8 cellular contexts compared by ENCODE assay signal in the genomic region with DNA sequence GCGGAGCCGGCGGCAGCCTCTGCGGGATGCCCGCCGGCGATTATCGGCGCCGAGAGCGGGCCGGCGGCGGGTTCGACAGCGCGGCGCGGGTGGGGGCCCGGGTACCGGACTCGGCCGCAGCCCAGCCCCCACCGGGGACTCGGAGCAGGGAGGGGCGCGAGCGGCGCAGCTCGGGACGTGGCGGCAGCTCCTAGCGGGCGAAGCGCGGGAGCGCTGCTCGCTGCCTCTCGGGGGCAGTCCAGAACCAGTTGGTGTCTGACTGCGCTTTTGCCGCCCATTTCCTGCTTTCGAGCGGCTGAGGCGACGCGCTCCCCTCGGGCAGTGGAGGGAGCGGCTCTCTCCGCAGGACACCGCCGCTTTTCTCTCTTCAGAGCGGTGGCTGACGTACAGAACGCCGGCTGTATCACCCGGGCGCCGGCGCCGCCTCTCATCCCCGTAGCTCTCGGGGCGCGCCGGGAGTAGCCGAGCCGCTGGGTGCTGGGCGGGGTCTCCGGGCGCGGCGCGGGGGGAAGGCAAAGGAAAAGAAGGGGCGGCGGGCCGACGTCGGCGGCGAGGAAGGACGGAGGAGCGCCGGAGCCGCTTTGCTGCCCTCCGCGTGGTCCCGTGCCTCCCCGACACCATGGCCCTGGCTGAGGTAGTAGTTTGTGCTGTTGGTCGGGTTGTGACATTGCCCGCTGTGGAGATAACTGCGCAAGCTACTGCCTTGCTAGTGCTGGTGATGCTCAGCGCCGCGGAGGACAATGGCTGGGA.
DNase-seq lines count a peak whose midpoint lies in the region; ATAC-seq lines count a peak whose summit lies in the region.

No MANE protein-coding gene starts in this region.

- H3K36me3 Mint-ChIP-seq in CD4-positive, alpha-beta memory T cell = peaks cover 0 to 16% of the 10 kb centered on the region in 2 donors
- H3K36me3 Mint-ChIP-seq in effector memory CD8-positive, alpha-beta T cell (ENCODE audit: insufficient read depth) = peaks cover 36% of the 10 kb centered on the region

- peak overlapping the region; percentile 93 to 100 (median 99) for H3K27ac Mint-ChIP-seq in CD4-positive, alpha-beta memory T cell
- H3K27ac Mint-ChIP-seq in effector memory CD8-positive, alpha-beta T cell = peak overlapping the region; percentile 100

- intact Hi-C loops in CD4-positive, alpha-beta memory T cell (cut with micrococcal nuclease) = loop anchor here (1.0 to 5.0 kb wide), 6 partner anchors 22 to 1799 kb away; partner anchors contain the start of genes KICS2, USP15 and XPOT

- no peaks in the 10 kb centered on the region for H3K9me3 ChIP-seq in CD4-positive, alpha-beta memory T cell (ENCODE audit: control insufficient read depth in 1 of 2, low read length in 2 of 2)

- no peaks in the 10 kb centered on the region for H3K27me3 Mint-ChIP-seq in CD4-positive, alpha-beta memory T cell
- no peaks in the 10 kb centered on the region for H3K27me3 Mint-ChIP-seq in effector memory CD8-positive, alpha-beta T cell

- H3K4me3 ChIP-seq in CD4-positive, alpha-beta memory T cell (ENCODE audit: low read length in 2 of 2) = peak overlapping the region; percentile 64 to 94

- H3K27me3 ChIP-seq in CD4-positive, alpha-beta memory T cell (ENCODE audit: insufficient read depth, low read length) = no peaks in the 10 kb centered on the region

- H3K9me3 Mint-ChIP-seq in CD4-positive, alpha-beta memory T cell = no peaks in the 10 kb centered on the region
- H3K9me3 Mint-ChIP-seq in effector memory CD8-positive, alpha-beta T cell = no peaks in the 10 kb centered on the region

- peaks cover 27 to 55% (median 35%) of the 10 kb centered on the region in 4 donors for H3K4me1 Mint-ChIP-seq in CD4-positive, alpha-beta memory T cell
- peaks cover 30 to 32% of the 10 kb centered on the region in 2 donors for H3K4me1 Mint-ChIP-seq in effector memory CD8-positive, alpha-beta T cell (ENCODE audit: low read depth in 2 of 2)

- ATAC-seq in GM19351 (IDR thresholded peaks at IDR 0.05; ENCODE audit: unreplicated experiment) (peak; percentile 60), HG03520 (IDR thresholded peaks at IDR 0.05; ENCODE audit: unreplicated experiment) (peak; percentile 68)
- peak; percentile 61 for ATAC-seq in effector memory CD8-positive, alpha-beta T cell (replicated peaks)

- peak; percentile 85 to 91 (median 88) for DNase-seq in CD4-positive, alpha-beta memory T cell
- peak; percentile 91 for DNase-seq in NCI-H82 (lab: John Stamatoyannopoulos, UW)
- DNase-seq in activated CD8-positive, alpha-beta memory T cell treated with anti-CD3 and anti-CD28 coated beads for 4 hours (ENCODE audit: low read depth in 2 of 2) = peak; percentile 49 to 57
- DNase-seq in effector memory CD8-positive, alpha-beta T cell = peak; percentile 73 to 78 (median 78)
- peak; percentile 95 for DNase-seq in mesenteric fat pad (ENCODE audit: low spot score)
- DNase-seq in stimulated activated CD8-positive, alpha-beta memory T cell treated with anti-CD3 and anti-CD28 coated beads, Interleukin-15, amount 100 ng/mL, for 1 hour (ENCODE audit: low read depth) = peak; percentile 53

- H3K4me3 Mint-ChIP-seq in CD4-positive, alpha-beta memory T cell = peak overlapping the region; percentile 86 to 97 (median 94)
- H3K4me3 Mint-ChIP-seq in effector memory CD8-positive, alpha-beta T cell = peak overlapping the region; percentile 94 to 98

- peak overlapping the region; percentile 100 for H3K27ac ChIP-seq in CD4-positive, alpha-beta memory T cell (ENCODE audit: low read depth, low read length)

- POLR2A ChIA-PET in CD4-positive, alpha-beta memory T cell (lab: Charles Lee; ENCODE audit: partially characterized antibody) = interaction anchor here (0.6 to 2.7 kb wide), 26 partner anchors 8 to 1619 kb away, joined by 3 to 38 read pairs (median 4); partner anchors contain the start of genes KICS2, MON2 and USP15

- H3K4me1 ChIP-seq in CD4-positive, alpha-beta memory T cell (ENCODE audit: insufficient read depth, low read length) = peaks cover 39% of the 10 kb centered on the region

- CTCF ChIA-PET in CD4-positive, alpha-beta memory T cell (lab: Charles Lee; ENCODE audit: partially characterized antibody) = interaction anchor here (0.9 to 2.6 kb wide), 13 partner anchors 12 to 344 kb away, joined by 3 to 16 read pairs (median 5); partner anchors contain the start of gene MON2

- no peaks in the 10 kb centered on the region for H3K36me3 ChIP-seq in CD4-positive, alpha-beta memory T cell (ENCODE audit: insufficient read depth, low read length)

Comparison
In these comparisons a context has a peak if more than half of its experiments do, and no peak if none do; other contexts are left out.
1. Peak in every context shown above with its lines: DNase-seq, ATAC-seq, H3K4me3 ChIP-seq and H3K27ac ChIP-seq.